ENCODE assay signal across 11 cellular contexts in genomic region chr15:85475317-85475701, GRCh38.
DNase-seq lines count a peak whose midpoint lies in the region; ATAC-seq and TF ChIP-seq lines count a peak whose summit lies in the region.
"Had no signal": no experiment of that assay in that cellular context is flagged by ENCODE, and none has a peak within 500 bp of the region (broad histone marks: within the 10 kb centered on the region; RNA-seq: fewer than 3 reads in every experiment).

No MANE protein-coding gene starts in this region.

- H3K9me3 ChIP-seq in lung (ENCODE audit: control insufficient read depth in 2 of 2, insufficient read depth in 1 of 2, low read length in 1 of 2): no peaks in the 10 kb centered on the region

- no peaks in the 10 kb centered on the region for H3K9me3 Mint-ChIP-seq in HFFc6
- no peaks in the 10 kb centered on the region for H3K9me3 Mint-ChIP-seq in activated CD8-positive, alpha-beta T cell treated with anti-CD3 and anti-CD28 coated beads for 36 hours
- H3K9me3 Mint-ChIP-seq: WTC11 had no signal

- H3K27ac Mint-ChIP-seq in HFFc6: peak overlapping the region; percentile 6; the same call in 1 of the 2 replicates
- no peak overlapping the region for H3K27ac Mint-ChIP-seq in activated CD8-positive, alpha-beta T cell treated with anti-CD3 and anti-CD28 coated beads for 36 hours
- H3K27ac Mint-ChIP-seq: WTC11 had no signal

- peak overlapping the region in 1 of 2 donors; percentile 9 for H3K27ac ChIP-seq in lung (ENCODE audit: low read depth in 1 of 2, low read length in 1 of 2)
- H3K27ac ChIP-seq: KMS-11 had no signal

- H3K27me3 ChIP-seq in lung (ENCODE audit: control insufficient read depth, insufficient read depth): no peaks in the 10 kb centered on the region

- TF ChIP-seq CTCF in HFFc6 (IDR thresholded peaks at IDR 0.05): no peak
- TF ChIP-seq CTCF in lung (IDR thresholded peaks at IDR 0.05; ENCODE audit: control extremely low read depth, extremely low read depth): no peak
- no peak for TF ChIP-seq CTCF in activated CD8-positive, alpha-beta T cell treated with anti-CD3 and anti-CD28 coated beads for 36 hours (IDR thresholded peaks at IDR 0.05)

- 15 to 52% methylated on average over 1 of the region's 1 CpG for WGBS in lung, 2 donors

- CTCF ChIA-PET in activated CD8-positive, alpha-beta T cell treated with anti-CD3 and anti-CD28 coated beads for 36 hours (lab: Charles Lee): interaction anchor here (1.1 to 2.4 kb wide), 4 partner anchors 10 to 145 kb away, joined by 3 to 21 read pairs (median 3); no protein-coding TSS in a partner anchor

- no peaks in the 10 kb centered on the region for H3K36me3 Mint-ChIP-seq in HFFc6 (ENCODE audit: low read depth)
- H3K36me3 Mint-ChIP-seq in activated CD8-positive, alpha-beta T cell treated with anti-CD3 and anti-CD28 coated beads for 36 hours (ENCODE audit: low read depth): no peaks in the 10 kb centered on the region
- H3K36me3 Mint-ChIP-seq: WTC11 had no signal

- ATAC-seq in GM18517 (IDR thresholded peaks at IDR 0.05; ENCODE audit: unreplicated experiment) (peak; percentile 59), lung (ENCODE audit: insufficient read depth, low FRiP score) (peak; percentile 38)
- no peak for ATAC-seq in activated CD8-positive, alpha-beta T cell treated with anti-CD3 and anti-CD28 coated beads for 36 hours
- ATAC-seq: WTC11 had no signal

- peaks cover 88% of the 10 kb centered on the region for H3K4me1 Mint-ChIP-seq in HFFc6 (ENCODE audit: low read depth)
- peaks cover 83% of the 10 kb centered on the region for H3K4me1 Mint-ChIP-seq in activated CD8-positive, alpha-beta T cell treated with anti-CD3 and anti-CD28 coated beads for 36 hours (ENCODE audit: low read depth)

- H3K4me3 Mint-ChIP-seq in HFFc6: no peak overlapping the region
- H3K4me3 Mint-ChIP-seq in activated CD8-positive, alpha-beta T cell treated with anti-CD3 and anti-CD28 coated beads for 36 hours: no peak overlapping the region
- H3K4me3 Mint-ChIP-seq: WTC11 had no signal

- intact Hi-C loops in activated CD8-positive, alpha-beta T cell treated with anti-CD3 and anti-CD28 coated beads for 36 hours (cut with micrococcal nuclease): no loop called here

- POLR2A ChIA-PET in activated CD8-positive, alpha-beta T cell treated with anti-CD3 and anti-CD28 coated beads for 36 hours (lab: Charles Lee): interaction anchor here (0.6 to 0.8 kb wide), 2 partner anchors 49 to 64 kb away, joined by 3 to 4 read pairs; no protein-coding TSS in a partner anchor

- no peaks in the 10 kb centered on the region; the same call in 1 of the 2 replicates for H3K27me3 Mint-ChIP-seq in HFFc6 (ENCODE audit: insufficient read depth)
- H3K27me3 Mint-ChIP-seq in activated CD8-positive, alpha-beta T cell treated with anti-CD3 and anti-CD28 coated beads for 36 hours: no peaks in the 10 kb centered on the region

- H3K4me1 ChIP-seq in lung (ENCODE audit: control insufficient read depth in 2 of 2, insufficient read depth in 2 of 2, low read length in 2 of 2): peaks cover 8 to 57% of the 10 kb centered on the region in 2 donors

- no peak overlapping the region for H3K4me3 ChIP-seq in lung

- DNase-seq in HFFc6 (no peak), NCI-H69 (lab: John Stamatoyannopoulos, UW) (peak; percentile 44), lung (ENCODE audit: low spot score) (no peak), NCI-H524 (lab: John Stamatoyannopoulos, UW) (no peak), T-helper 1 cell (no peak), COR-L47 (lab: John Stamatoyannopoulos, UW) (no peak)
- no peak for DNase-seq in activated CD8-positive, alpha-beta T cell treated with anti-CD3 and anti-CD28 coated beads for 36 hours
- DNase-seq: islet precursor cell had no signal

- no peaks in the 10 kb centered on the region for H3K36me3 ChIP-seq in lung (ENCODE audit: control insufficient read depth in 2 of 2, insufficient read depth in 2 of 2, low read length in 2 of 2)
